9 cellular contexts compared by ENCODE assay signal in the genomic region with DNA sequence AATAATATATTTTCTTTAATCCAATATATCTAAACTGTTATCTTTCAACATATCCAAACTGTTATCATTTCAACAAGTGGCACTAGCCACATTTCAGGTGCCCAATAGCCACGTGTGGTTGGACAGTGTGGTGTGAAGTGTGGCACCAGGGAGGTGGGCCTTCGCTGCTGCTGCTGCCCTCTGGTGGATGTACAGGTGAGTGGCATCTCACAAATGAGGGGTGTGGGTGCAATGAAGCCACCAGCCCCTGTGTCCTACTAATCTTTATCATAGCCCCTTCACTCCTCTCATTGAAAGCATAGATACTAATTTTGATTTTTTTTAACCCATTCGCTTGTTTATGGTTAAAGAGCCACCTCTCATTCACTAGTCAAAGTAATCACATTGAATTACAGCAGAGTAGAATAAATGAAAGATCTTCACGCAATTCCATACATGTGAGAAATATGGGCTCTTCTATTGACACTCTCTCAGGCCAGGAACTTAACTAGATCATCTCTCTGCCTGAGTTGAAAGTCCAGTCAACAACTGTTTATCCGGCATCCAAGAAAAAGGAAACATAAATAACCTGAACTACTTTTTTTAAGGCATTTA.
DNase-seq lines count a peak whose midpoint lies in the region; ATAC-seq and TF ChIP-seq lines count a peak whose summit lies in the region.
"Had no signal": no experiment of that assay in that cellular context is flagged by ENCODE, and none has a peak within 500 bp of the region (broad histone marks: within the 10 kb centered on the region; RNA-seq: fewer than 3 reads in every experiment).

No MANE protein-coding gene starts in this region.

- ATAC-seq in GM18909 (IDR thresholded peaks at IDR 0.05; ENCODE audit: poor library complexity, unreplicated experiment) (peak; percentile 60), left lung (peak; percentile 65), HG03095 (IDR thresholded peaks at IDR 0.05; ENCODE audit: unreplicated experiment) (no peak), GM18870 (IDR thresholded peaks at IDR 0.05; ENCODE audit: unreplicated experiment) (no peak)

- no peaks in the 10 kb centered on the region for H3K4me1 ChIP-seq in MM.1S (ENCODE audit: low read length)
- H3K4me1 ChIP-seq in ascending aorta: no peaks in the 10 kb centered on the region
- no peaks in the 10 kb centered on the region for H3K4me1 ChIP-seq in left lung

- no peaks in the 10 kb centered on the region for H3K36me3 ChIP-seq in MM.1S (replicated peaks; ENCODE audit: insufficient read depth, low read length)
- H3K36me3 ChIP-seq in ascending aorta: no peaks in the 10 kb centered on the region
- no peaks in the 10 kb centered on the region for H3K36me3 ChIP-seq in left lung

- H4K20me1 ChIP-seq in MM.1S (ENCODE audit: insufficient read depth, low read length): no peaks in the 10 kb centered on the region

- no peaks in the 10 kb centered on the region for H3K27me3 ChIP-seq in MM.1S (replicated peaks; ENCODE audit: insufficient read depth, low read length)
- no peaks in the 10 kb centered on the region for H3K27me3 ChIP-seq in ascending aorta
- H3K27me3 ChIP-seq in left lung: no peaks in the 10 kb centered on the region

- no peak overlapping the region for H2AFZ ChIP-seq in MM.1S (ENCODE audit: low read length)

- H3K27ac ChIP-seq in MM.1S (ENCODE audit: low read length): no peak overlapping the region
- no peak overlapping the region for H3K27ac ChIP-seq in ascending aorta
- no peak overlapping the region for H3K27ac ChIP-seq in left lung

- H3K4me3 ChIP-seq in MM.1S (ENCODE audit: low read length): no peak overlapping the region
- no peak overlapping the region for H3K4me3 ChIP-seq in ascending aorta
- H3K4me3 ChIP-seq in left lung: no peak overlapping the region

- no peaks in the 10 kb centered on the region for H3K79me2 ChIP-seq in MM.1S (ENCODE audit: low read length)

- DNase-seq in COR-L47 (lab: John Stamatoyannopoulos, UW): peak; percentile 11
- DNase-seq in MM.1S: peak; percentile 14
- DNase-seq in ascending aorta (ENCODE audit: low spot score in 2 of 2): no peak
- DNase-seq in left lung: peak in 1 of 2 donors; percentile 66
- no peak for DNase-seq in occipital lobe (lab: John Stamatoyannopoulos, UW)
- DNase-seq: left cardiac atrium had no signal

- H3K9me2 ChIP-seq in MM.1S (replicated peaks; ENCODE audit: insufficient read depth, low read length): no peaks in the 10 kb centered on the region

- TF ChIP-seq CTCF in MM.1S (IDR thresholded peaks at IDR 0.05; ENCODE audit: low read length) (peak; percentile 82), ascending aorta (IDR thresholded peaks at IDR 0.05) (peak in 2 of 3 experiments; percentile 6 to 43), left lung (IDR thresholded peaks at IDR 0.05) (peak; percentile 55 to 62)

- no peak overlapping the region for H3K4me2 ChIP-seq in MM.1S (ENCODE audit: low read depth, low read length)

- no peaks in the 10 kb centered on the region for H3F3A ChIP-seq in MM.1S (ENCODE audit: insufficient read depth, low read length)

- intact Hi-C loops in ascending aorta (cut with DNase I) (no loop called here), left lung (cut with DNase I) (no loop called here)

- H3K9ac ChIP-seq in MM.1S (ENCODE audit: low read length): no peak overlapping the region

- no peaks in the 10 kb centered on the region for H3K9me3 ChIP-seq in MM.1S (replicated peaks; ENCODE audit: insufficient read depth, low read length)
- no peaks in the 10 kb centered on the region for H3K9me3 ChIP-seq in ascending aorta
- H3K9me3 ChIP-seq in left lung: no peaks in the 10 kb centered on the region

Comparison
In these comparisons a context has a peak if more than half of its experiments do, and no peak if none do; other contexts are left out.
1. DNase-seq: peak in COR-L47 (single experiment) and MM.1S (single experiment); none in ascending aorta (0 of 2) and occipital lobe (single experiment).
2. ATAC-seq: peak in GM18909 (single experiment) and left lung (single experiment); none in HG03095 (single experiment) and GM18870 (single experiment).
3. CTCF ChIP-seq: peak in every context shown above with its lines; median percentile 82 in MM.1S; 58 in left lung; 24 in ascending aorta.